8 cellular contexts compared by ENCODE assay signal in genomic region chr10:103396067-103396788, GRCh38. TPM values are rescaled to one million over a fixed set of nuclear protein-coding genes. Genes with fewer than 3 reads are reported as not detected.
A peak's percentile ranks its signal among the peaks of the same experiment; 100 is the strongest.
DNase-seq lines count a peak whose midpoint lies in the region; ATAC-seq lines count a peak whose summit lies in the region.

Gene ATP5MK (minus strand): TSS chr10:103396475. CDS start chr10:103392457, 4,018 bp downstream.
Gene PDCD11 (plus strand): TSS chr10:103396626. CDS start chr10:103398427, 1,801 bp downstream.

- H3K27me3 ChIP-seq in effector memory CD4-positive, alpha-beta T cell (replicated peaks; ENCODE audit: control insufficient read depth, insufficient read depth, low read length, poor library complexity, severe bottlenecking): no peaks in the 10 kb centered on the region

- H3K27ac ChIP-seq in effector memory CD4-positive, alpha-beta T cell (ENCODE audit: insufficient read depth, low read length, poor library complexity, severe bottlenecking): peak within 1 kb of the TSS; percentile 72

- DNase-seq in CMK (ENCODE audit: low read depth) (peak; percentile 99), HS-5 (ENCODE audit: low read depth) (peak; percentile 93), medulla oblongata (ENCODE audit: extremely low spot score) (peak; percentile 99)
- DNase-seq in NK-92 treated with Interleukin-12 subunit alpha and Interleukin-12 subunit beta, amount 100 ng/mL, for 24 hours (lab: John Stamatoyannopoulos, UW): peak; percentile 93
- peak; percentile 87 to 93 (median 93) for DNase-seq in effector memory CD4-positive, alpha-beta T cell
- DNase-seq in stimulated activated CD8-positive, alpha-beta memory T cell treated with anti-CD3 and anti-CD28 coated beads, Interleukin-12 subunit alpha, Interleukin-12 subunit beta, amount 100 ng/mL, for 24 hours (ENCODE audit: extremely low read depth): peak; percentile 96

- H3K4me3 ChIP-seq in effector memory CD4-positive, alpha-beta T cell (ENCODE audit: insufficient read depth, low read depth, low read length, poor library complexity, severe bottlenecking): peak within 1 kb of the TSS; percentile 90

- CTCF ChIA-PET in activated CD8-positive, alpha-beta memory T cell treated with anti-CD3 and anti-CD28 coated beads for 36 hours (lab: Charles Lee): interaction anchor here (1.3 to 1.4 kb wide), 3 partner anchors 23 to 81 kb away, joined by 3 to 4 read pairs (median 4); partner anchors contain the start of gene PCGF6

- POLR2A ChIA-PET in activated CD8-positive, alpha-beta memory T cell treated with anti-CD3 and anti-CD28 coated beads for 36 hours (lab: Charles Lee): interaction anchor here (0.6 to 1.5 kb wide), 5 partner anchors 19 to 387 kb away, joined by 4 to 9 read pairs (median 4); no protein-coding TSS in a partner anchor

- H3K9me3 ChIP-seq in effector memory CD4-positive, alpha-beta T cell (ENCODE audit: control insufficient read depth, low read length): no peaks in the 10 kb centered on the region

- peaks cover 23% of the 10 kb centered on the region for H3K4me1 ChIP-seq in effector memory CD4-positive, alpha-beta T cell (ENCODE audit: control insufficient read depth, insufficient read depth, low read length, poor library complexity, severe bottlenecking)

- H3K36me3 ChIP-seq in effector memory CD4-positive, alpha-beta T cell (ENCODE audit: control insufficient read depth, insufficient read depth, low read length): peaks cover 29% of the 10 kb centered on the region

- ATAC-seq in GM19467 (IDR thresholded peaks at IDR 0.05; ENCODE audit: unreplicated experiment): peak; percentile 98

RNA-seq across cellular contexts. Expression of gene ATP5MK, which starts in this region (rescaled TPM):
- 100 to 1,000 TPM; 459 to 475 TPM for total RNA-seq in activated CD8-positive, alpha-beta memory T cell treated with anti-CD3 and anti-CD28 coated beads for 36 hours

RNA-seq across cellular contexts. Expression of gene PDCD11, which starts in this region (rescaled TPM):
- 10 to 100 TPM; 93.4 to 93.7 TPM for total RNA-seq in activated CD8-positive, alpha-beta memory T cell treated with anti-CD3 and anti-CD28 coated beads for 36 hours

Comparison
In these comparisons a context has a peak if more than half of its experiments do, and no peak if none do; other contexts are left out.
1. Peak in every context shown above with its lines: DNase-seq, ATAC-seq, H3K4me3 ChIP-seq and H3K27ac ChIP-seq.